Comparison of ENCODE assay signal across 1 cellular context in genomic region chr6:72784581-72784980, GRCh38.
TF ChIP-seq lines count a peak whose summit lies in the region.

No MANE protein-coding gene starts in this region.

TF ChIP-seq in SK-N-SH, 30 proteins besides CTCF, POLR2A, EP300 and RAD21 (continued from another document):
- TF ChIP-seq, protein P1, sequence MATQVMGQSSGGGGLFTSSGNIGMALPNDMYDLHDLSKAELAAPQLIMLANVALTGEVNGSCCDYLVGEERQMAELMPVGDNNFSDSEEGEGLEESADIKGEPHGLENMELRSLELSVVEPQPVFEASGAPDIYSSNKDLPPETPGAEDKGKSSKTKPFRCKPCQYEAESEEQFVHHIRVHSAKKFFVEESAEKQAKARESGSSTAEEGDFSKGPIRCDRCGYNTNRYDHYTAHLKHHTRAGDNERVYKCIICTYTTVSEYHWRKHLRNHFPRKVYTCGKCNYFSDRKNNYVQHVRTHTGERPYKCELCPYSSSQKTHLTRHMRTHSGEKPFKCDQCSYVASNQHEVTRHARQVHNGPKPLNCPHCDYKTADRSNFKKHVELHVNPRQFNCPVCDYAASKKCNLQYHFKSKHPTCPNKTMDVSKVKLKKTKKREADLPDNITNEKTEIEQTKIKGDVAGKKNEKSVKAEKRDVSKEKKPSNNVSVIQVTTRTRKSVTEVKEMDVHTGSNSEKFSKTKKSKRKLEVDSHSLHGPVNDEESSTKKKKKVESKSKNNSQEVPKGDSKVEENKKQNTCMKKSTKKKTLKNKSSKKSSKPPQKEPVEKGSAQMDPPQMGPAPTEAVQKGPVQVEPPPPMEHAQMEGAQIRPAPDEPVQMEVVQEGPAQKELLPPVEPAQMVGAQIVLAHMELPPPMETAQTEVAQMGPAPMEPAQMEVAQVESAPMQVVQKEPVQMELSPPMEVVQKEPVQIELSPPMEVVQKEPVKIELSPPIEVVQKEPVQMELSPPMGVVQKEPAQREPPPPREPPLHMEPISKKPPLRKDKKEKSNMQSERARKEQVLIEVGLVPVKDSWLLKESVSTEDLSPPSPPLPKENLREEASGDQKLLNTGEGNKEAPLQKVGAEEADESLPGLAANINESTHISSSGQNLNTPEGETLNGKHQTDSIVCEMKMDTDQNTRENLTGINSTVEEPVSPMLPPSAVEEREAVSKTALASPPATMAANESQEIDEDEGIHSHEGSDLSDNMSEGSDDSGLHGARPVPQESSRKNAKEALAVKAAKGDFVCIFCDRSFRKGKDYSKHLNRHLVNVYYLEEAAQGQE (IDR thresholded peaks at IDR 0.05; ENCODE audit: low read depth, low read length): no peak
- no peak for TF ChIP-seq YY1 (IDR thresholded peaks at IDR 0.05; ENCODE audit: low read depth)
- TF ChIP-seq MAX (IDR thresholded peaks at IDR 0.05; ENCODE audit: low read depth): no peak
- TF ChIP-seq GABPA (IDR thresholded peaks at IDR 0.05; ENCODE audit: low read depth): no peak
- TF ChIP-seq EZH2phosphoT487 (IDR thresholded peaks at IDR 0.05; ENCODE audit: borderline replicate concordance, low read depth): no peak
- 0 out of 2 replicates have a peak, but pooled peaks have one; percentile 19 for TF ChIP-seq USF1 (IDR thresholded peaks at IDR 0.05; ENCODE audit: borderline replicate concordance, low read depth)
- TF ChIP-seq POLR2AphosphoS5 (IDR thresholded peaks at IDR 0.05; ENCODE audit: low read depth, low read length): no peak
- TF ChIP-seq RXRA (IDR thresholded peaks at IDR 0.05; ENCODE audit: borderline replicate concordance, low read depth): no peak
- TF ChIP-seq JUND (IDR thresholded peaks at IDR 0.05): 0 out of 2 replicates have a peak, but pooled peaks have one; percentile 11
- TF ChIP-seq TCF12 (IDR thresholded peaks at IDR 0.05): peak; percentile 46
- TF ChIP-seq, protein P2, sequence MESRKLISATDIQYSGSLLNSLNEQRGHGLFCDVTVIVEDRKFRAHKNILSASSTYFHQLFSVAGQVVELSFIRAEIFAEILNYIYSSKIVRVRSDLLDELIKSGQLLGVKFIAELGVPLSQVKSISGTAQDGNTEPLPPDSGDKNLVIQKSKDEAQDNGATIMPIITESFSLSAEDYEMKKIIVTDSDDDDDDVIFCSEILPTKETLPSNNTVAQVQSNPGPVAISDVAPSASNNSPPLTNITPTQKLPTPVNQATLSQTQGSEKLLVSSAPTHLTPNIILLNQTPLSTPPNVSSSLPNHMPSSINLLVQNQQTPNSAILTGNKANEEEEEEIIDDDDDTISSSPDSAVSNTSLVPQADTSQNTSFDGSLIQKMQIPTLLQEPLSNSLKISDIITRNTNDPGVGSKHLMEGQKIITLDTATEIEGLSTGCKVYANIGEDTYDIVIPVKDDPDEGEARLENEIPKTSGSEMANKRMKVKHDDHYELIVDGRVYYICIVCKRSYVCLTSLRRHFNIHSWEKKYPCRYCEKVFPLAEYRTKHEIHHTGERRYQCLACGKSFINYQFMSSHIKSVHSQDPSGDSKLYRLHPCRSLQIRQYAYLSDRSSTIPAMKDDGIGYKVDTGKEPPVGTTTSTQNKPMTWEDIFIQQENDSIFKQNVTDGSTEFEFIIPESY (IDR thresholded peaks at IDR 0.05; ENCODE audit: borderline replicate concordance, low read depth): no peak
- no peak for TF ChIP-seq FOXM1 (IDR thresholded peaks at IDR 0.05; ENCODE audit: low read depth)
- TF ChIP-seq FOSL2 (IDR thresholded peaks at IDR 0.05; ENCODE audit: borderline replicate concordance, low read depth): peak; percentile 47
- TF ChIP-seq PBX3 (IDR thresholded peaks at IDR 0.05): no peak
- no peak for TF ChIP-seq SIN3A (IDR thresholded peaks at IDR 0.05; ENCODE audit: borderline replicate concordance, low read depth, low read length)
- no peak for TF ChIP-seq NRF1 (IDR thresholded peaks at IDR 0.05; ENCODE audit: low read depth, low read length)
- no peak for TF ChIP-seq CHD2 (IDR thresholded peaks at IDR 0.05; ENCODE audit: low read length, partially characterized antibody)
- TF ChIP-seq RCOR1 (IDR thresholded peaks at IDR 0.05; ENCODE audit: low read length): no peak
- no peak for TF ChIP-seq MEF2A (IDR thresholded peaks at IDR 0.05; ENCODE audit: borderline replicate concordance, low read depth)
- TF ChIP-seq USF2 (IDR thresholded peaks at IDR 0.05; ENCODE audit: borderline replicate concordance, low read depth, low read length): no peak
- TF ChIP-seq GATA2 (CRISPR knock-in tag; IDR thresholded peaks at IDR 0.05): no peak
- no peak for TF ChIP-seq TAF1 (IDR thresholded peaks at IDR 0.05; ENCODE audit: borderline replicate concordance, low read depth, low read length)
- TF ChIP-seq FOXJ3 (CRISPR knock-in tag; IDR thresholded peaks at IDR 0.05): no peak
TF ChIP-seq in SK-N-SH: peak in this region for 5.
